ENCODE assay signal across 8 cellular contexts in the genomic region with DNA sequence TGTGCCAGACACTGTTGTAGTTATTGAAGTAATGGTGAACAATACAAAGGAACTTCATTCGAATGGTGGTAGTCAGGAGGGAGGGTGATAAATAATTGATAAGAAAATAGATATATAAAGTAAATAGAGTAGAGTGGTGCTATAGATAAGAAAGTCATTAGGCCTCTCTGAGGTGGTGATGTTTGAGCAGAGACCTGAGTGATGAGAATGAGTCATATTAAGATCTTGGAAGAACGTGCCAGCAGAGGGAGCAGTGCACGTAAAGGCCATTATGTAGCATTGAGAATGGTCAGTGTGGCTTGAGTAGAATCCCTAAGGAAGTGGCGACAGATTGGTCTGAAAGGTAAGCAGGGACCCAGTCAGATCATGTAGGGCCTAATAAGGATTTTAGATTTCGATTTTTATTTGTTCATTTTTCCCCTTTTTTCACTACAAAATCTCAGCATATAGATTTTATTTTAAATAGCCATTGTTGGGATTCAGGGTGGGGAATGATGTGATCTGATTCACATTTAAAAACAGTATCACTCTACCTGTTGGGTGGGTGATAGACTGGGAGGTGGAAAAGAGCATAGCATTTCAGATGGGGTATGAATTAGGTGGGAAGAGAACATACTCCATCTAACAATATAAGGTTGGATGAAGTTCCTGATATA. TPM values are rescaled to one million over a fixed set of nuclear protein-coding genes. Genes with fewer than 3 reads are reported as not detected.
A peak's percentile ranks its signal among the peaks of the same experiment; 100 is the strongest.
DNase-seq lines count a peak whose midpoint lies in the region; ATAC-seq and TF ChIP-seq lines count a peak whose summit lies in the region.

No MANE protein-coding gene starts in this region.

- H3K27me3 Mint-ChIP-seq in activated naive CD8-positive, alpha-beta T cell treated with anti-CD3 and anti-CD28 coated beads, Interleukin-2, amount 50 U/mL, for 24 hours: no peaks in the 10 kb centered on the region
- no peaks in the 10 kb centered on the region for H3K27me3 Mint-ChIP-seq in activated naive CD8-positive, alpha-beta T cell treated with anti-CD3 and anti-CD28 coated beads for 36 hours
- no peaks in the 10 kb centered on the region for H3K27me3 Mint-ChIP-seq in activated CD4-positive, alpha-beta memory T cell treated with anti-CD3 and anti-CD28 coated beads for 36 hours

- H3K27ac Mint-ChIP-seq in activated naive CD8-positive, alpha-beta T cell treated with anti-CD3 and anti-CD28 coated beads, Interleukin-2, amount 50 U/mL, for 24 hours: no peak overlapping the region
- H3K27ac Mint-ChIP-seq in activated naive CD8-positive, alpha-beta T cell treated with anti-CD3 and anti-CD28 coated beads for 36 hours: no peak overlapping the region
- H3K27ac Mint-ChIP-seq in activated CD4-positive, alpha-beta memory T cell treated with anti-CD3 and anti-CD28 coated beads for 36 hours: no peak overlapping the region

- TF ChIP-seq POLR2A in HCT116 (IDR thresholded peaks at IDR 0.05; ENCODE audit: borderline replicate concordance, extremely low read depth, insufficient read depth, insufficient read length) (no peak), spleen (IDR thresholded peaks at IDR 0.05) (no peak)

- peak; percentile 7 for DNase-seq in activated naive CD8-positive, alpha-beta T cell treated with anti-CD3 and anti-CD28 coated beads, Interleukin-2, amount 50 U/mL, for 24 hours
- no peak for DNase-seq in activated naive CD8-positive, alpha-beta T cell treated with anti-CD3 and anti-CD28 coated beads for 36 hours
- DNase-seq in HCT116 (ENCODE audit: low read depth, low spot score) (peak; percentile 69), NCI-H146 (lab: John Stamatoyannopoulos, UW) (peak; percentile 57), right cardiac atrium (peak in 2 of 3 donors; percentile 40 to 74), spleen (no peak)
- DNase-seq in activated CD4-positive, alpha-beta memory T cell treated with anti-CD3 and anti-CD28 coated beads for 36 hours: peak; percentile 26

- POLR2A ChIA-PET in HCT116 (lab: Charles Lee): no interaction called here
- POLR2A ChIA-PET in activated CD4-positive, alpha-beta memory T cell treated with anti-CD3 and anti-CD28 coated beads for 36 hours (lab: Charles Lee): no interaction called here

- WGBS in right cardiac atrium: 19% methylated on average over 5 of the region's 5 CpGs
- WGBS in spleen, 5 donors: 30 to 44% (median 39%) methylated on average over 5 of the region's 5 CpGs

- no peaks in the 10 kb centered on the region for H3K4me1 ChIP-seq in HCT116 (ENCODE audit: control insufficient read depth in 1 of 2, insufficient read depth in 2 of 2, low read length in 2 of 2)
- no peaks in the 10 kb centered on the region for H3K4me1 ChIP-seq in right cardiac atrium (ENCODE audit: control insufficient read depth, insufficient read depth, low read length)
- no peaks in the 10 kb centered on the region for H3K4me1 ChIP-seq in spleen

- no TSS peak for BruUV-seq in HCT116 (replicated peaks; lab: Mats Ljungman, UMichigan)

- H3K4me2 ChIP-seq in HCT116 (ENCODE audit: low read length): no peak overlapping the region

- H2AFZ ChIP-seq in HCT116 (ENCODE audit: low read depth, low read length, poor library complexity, severe bottlenecking): no peak overlapping the region

- H3K27me3 ChIP-seq in HCT116 (ENCODE audit: insufficient read depth, low read length) (no peaks in the 10 kb centered on the region), right cardiac atrium (ENCODE audit: control insufficient read depth, insufficient read depth) (no peaks in the 10 kb centered on the region), spleen (replicated peaks in 1 of 7) (no peaks in the 10 kb centered on the region)

- intact Hi-C loops in HCT116 (cut with micrococcal nuclease) (loop anchor here (5.0 kb wide), 1 partner anchor 576 kb away; no protein-coding TSS in a partner anchor), right cardiac atrium (cut with DNase I) (no loop called here), spleen (cut with DNase I; ENCODE audit: low total_unique reads) (loop anchor here (10.0 kb wide), 1 partner anchor 337 kb away; the partner anchor contains the start of genes DDIAS and PRCP)
- intact Hi-C loops in activated CD4-positive, alpha-beta memory T cell treated with anti-CD3 and anti-CD28 coated beads for 36 hours (cut with micrococcal nuclease): no loop called here

- H3K79me2 ChIP-seq in HCT116 (ENCODE audit: insufficient read depth, low read length): no peaks in the 10 kb centered on the region

- no peak overlapping the region for H3K4me3 Mint-ChIP-seq in activated naive CD8-positive, alpha-beta T cell treated with anti-CD3 and anti-CD28 coated beads, Interleukin-2, amount 50 U/mL, for 24 hours
- H3K4me3 Mint-ChIP-seq in activated naive CD8-positive, alpha-beta T cell treated with anti-CD3 and anti-CD28 coated beads for 36 hours: no peak overlapping the region
- H3K4me3 Mint-ChIP-seq in activated CD4-positive, alpha-beta memory T cell treated with anti-CD3 and anti-CD28 coated beads for 36 hours: no peak overlapping the region

- H3K9me2 ChIP-seq in HCT116 (ENCODE audit: insufficient read depth): no peaks in the 10 kb centered on the region

- ATAC-seq in activated naive CD8-positive, alpha-beta T cell treated with anti-CD3 and anti-CD28 coated beads, Interleukin-2, amount 50 U/mL, for 24 hours: peak; percentile 59
- ATAC-seq in HCT116: peak; percentile 98
- peak; percentile 80 to 88 for ATAC-seq in right cardiac atrium
- ATAC-seq in GM21447 (IDR thresholded peaks at IDR 0.05; ENCODE audit: unreplicated experiment): no peak

- H3K36me3 Mint-ChIP-seq in activated naive CD8-positive, alpha-beta T cell treated with anti-CD3 and anti-CD28 coated beads, Interleukin-2, amount 50 U/mL, for 24 hours (ENCODE audit: low read depth): no peaks in the 10 kb centered on the region
- H3K36me3 Mint-ChIP-seq in activated naive CD8-positive, alpha-beta T cell treated with anti-CD3 and anti-CD28 coated beads for 36 hours: peaks cover 2% of the 10 kb centered on the region
- H3K36me3 Mint-ChIP-seq in activated CD4-positive, alpha-beta memory T cell treated with anti-CD3 and anti-CD28 coated beads for 36 hours: peaks cover 2% of the 10 kb centered on the region

- CTCF ChIA-PET in HCT116 (lab: Charles Lee): interaction anchor here (1.0 kb wide), 1 partner anchor 155 kb away, joined by 4 read pairs; no protein-coding TSS in a partner anchor
- CTCF ChIA-PET in activated CD4-positive, alpha-beta memory T cell treated with anti-CD3 and anti-CD28 coated beads for 36 hours (lab: Charles Lee): interaction anchor here (0.8 kb wide), 1 partner anchor 9 kb away, joined by 3 read pairs; no protein-coding TSS in a partner anchor

- H3K27ac ChIP-seq in HCT116 (ENCODE audit: low read depth, low read length) (no peak overlapping the region), right cardiac atrium (ENCODE audit: low read length) (no peak overlapping the region), spleen (no peak overlapping the region)

- TF ChIP-seq RAD21 in HCT116 (IDR thresholded peaks at IDR 0.05; ENCODE audit: low read depth): peak; percentile 55; the same call in 1 of the 2 replicates

- no peak overlapping the region for H3K4me3 ChIP-seq in HCT116 (replicated peaks in 1 of 2; ENCODE audit: low read depth in 1 of 2, low read length in 2 of 2)
- no peak overlapping the region for H3K4me3 ChIP-seq in right cardiac atrium (ENCODE audit: low read length)
- no peak overlapping the region for H3K4me3 ChIP-seq in spleen

- no peaks in the 10 kb centered on the region for H3K36me3 ChIP-seq in HCT116 (ENCODE audit: control insufficient read depth in 1 of 2, insufficient read depth in 2 of 2, low read length in 2 of 2)
- peaks cover 0 to 10% (median 0%) of the 10 kb centered on the region in 6 donors for H3K36me3 ChIP-seq in spleen

- H3K9me3 Mint-ChIP-seq in activated naive CD8-positive, alpha-beta T cell treated with anti-CD3 and anti-CD28 coated beads, Interleukin-2, amount 50 U/mL, for 24 hours: no peaks in the 10 kb centered on the region
- H3K9me3 Mint-ChIP-seq in activated naive CD8-positive, alpha-beta T cell treated with anti-CD3 and anti-CD28 coated beads for 36 hours: no peaks in the 10 kb centered on the region
- H3K9me3 Mint-ChIP-seq in activated CD4-positive, alpha-beta memory T cell treated with anti-CD3 and anti-CD28 coated beads for 36 hours: no peaks in the 10 kb centered on the region

- H3K9me3 ChIP-seq in HCT116 (ENCODE audit: control insufficient read depth in 1 of 2, insufficient read depth in 1 of 2, low read depth in 1 of 2, low read length in 2 of 2) (no peaks in the 10 kb centered on the region), right cardiac atrium (ENCODE audit: control insufficient read depth, low read length) (no peaks in the 10 kb centered on the region), spleen (no peaks in the 10 kb centered on the region)

- H3K9ac ChIP-seq in HCT116 (ENCODE audit: low read length): no peak overlapping the region

- peak; percentile 52 to 73 (median 61) for TF ChIP-seq CTCF in HCT116 (IDR thresholded peaks at IDR 0.05 in 2 of 3, conservative IDR thresholded peaks at IDR 0.05 in 1 of 3; ENCODE audit: borderline replicate concordance in 1 of 3, insufficient read depth in 1 of 3, low read depth in 2 of 3, low read length in 2 of 3)
- peak in 9 of 11 experiments; percentile 13 to 56 (median 39) for TF ChIP-seq CTCF in spleen (IDR thresholded peaks at IDR 0.05 in 8 of 11, conservative IDR thresholded peaks at IDR 0.05 in 3 of 11)

- H3K4me1 Mint-ChIP-seq in activated naive CD8-positive, alpha-beta T cell treated with anti-CD3 and anti-CD28 coated beads, Interleukin-2, amount 50 U/mL, for 24 hours: no peaks in the 10 kb centered on the region
- H3K4me1 Mint-ChIP-seq in activated naive CD8-positive, alpha-beta T cell treated with anti-CD3 and anti-CD28 coated beads for 36 hours: no peaks in the 10 kb centered on the region
- H3K4me1 Mint-ChIP-seq in activated CD4-positive, alpha-beta memory T cell treated with anti-CD3 and anti-CD28 coated beads for 36 hours (ENCODE audit: low read depth): no peaks in the 10 kb centered on the region

- H4K20me1 ChIP-seq in HCT116 (ENCODE audit: insufficient read depth): no peaks in the 10 kb centered on the region

- RAD21 ChIA-PET in HCT116 (lab: Charles Lee; ENCODE audit: low non-redundant PET in 1 of 2, low total read pairs in 2 of 2, uncharacterized antibody in 2 of 2, unreplicated experiment in 2 of 2): no interaction called here

RNA-seq across cellular contexts. Expression of gene CCDC90B, which starts 44.7 kb away (rescaled TPM):
- total RNA-seq in activated naive CD8-positive, alpha-beta T cell treated with anti-CD3 and anti-CD28 coated beads for 36 hours: 10 to 100 TPM; 29.0 to 32.0 TPM
- 30.3 TPM for total RNA-seq in HCT116 (2021; ENCODE audit: unreplicated experiment)
- 17.0 and 23.3 TPM in 2 replicates for polyA plus RNA-seq in HCT116 (2012)
- 10 to 100 TPM; 29.2 to 32.3 TPM for total RNA-seq in activated CD4-positive, alpha-beta memory T cell treated with anti-CD3 and anti-CD28 coated beads for 36 hours
- total RNA-seq in right cardiac atrium: 10 to 100 TPM; 25.5 to 27.7 (median 26.3) TPM
- 29.0 TPM for polyA plus RNA-seq in right cardiac atrium
- 10 to 100 TPM; 26.6 to 54.5 (median 36.2) TPM for total RNA-seq in spleen
- polyA plus RNA-seq in spleen: 10 to 100 TPM; 31.5 to 45.1 (median 39.2) TPM

RNA-seq across cellular contexts. Expression of gene ANKRD42, which starts 47.9 kb away (rescaled TPM):
- total RNA-seq in activated naive CD8-positive, alpha-beta T cell treated with anti-CD3 and anti-CD28 coated beads for 36 hours: 1 to 10 TPM; 7.4 to 7.5 TPM
- 5.4 TPM for total RNA-seq in HCT116 (2021; ENCODE audit: unreplicated experiment)
- polyA plus RNA-seq in HCT116 (2012): 4.2 and 5.6 TPM in 2 replicates
- 1 to 10 TPM; 3.8 to 5.4 TPM for total RNA-seq in activated CD4-positive, alpha-beta memory T cell treated with anti-CD3 and anti-CD28 coated beads for 36 hours
- total RNA-seq in right cardiac atrium: 1 to 10 TPM; 7.9 to 9.7 (median 9.0) TPM
- 4.7 TPM for polyA plus RNA-seq in right cardiac atrium
- 1 to 10 TPM; 5.9 to 8.6 (median 7.3) TPM for total RNA-seq in spleen
- polyA plus RNA-seq in spleen: 1 to 10 TPM; 2.8 to 4.5 (median 3.2) TPM

Comparison
In these comparisons a context has a peak if more than half of its experiments do, and no peak if none do; other contexts are left out.
1. DNase-seq: peak in activated naive CD8-positive, alpha-beta T cell treated with anti-CD3 and anti-CD28 coated beads, Interleukin-2, amount 50 U/mL, for 24 hours (single experiment), HCT116 (single experiment), NCI-H146 (single experiment), activated CD4-positive, alpha-beta memory T cell treated with anti-CD3 and anti-CD28 coated beads for 36 hours (single experiment) and right cardiac atrium (2 of 3); none in activated naive CD8-positive, alpha-beta T cell treated with anti-CD3 and anti-CD28 coated beads for 36 hours (single experiment) and spleen (single experiment).
2. intact Hi-C loops: an anchor here in HCT116 (5.0 kb wide) and spleen (10.0 kb wide); none called in activated CD4-positive, alpha-beta memory T cell treated with anti-CD3 and anti-CD28 coated beads for 36 hours and right cardiac atrium.